ENCODE assay signal across 7 cellular contexts in the genomic region with DNA sequence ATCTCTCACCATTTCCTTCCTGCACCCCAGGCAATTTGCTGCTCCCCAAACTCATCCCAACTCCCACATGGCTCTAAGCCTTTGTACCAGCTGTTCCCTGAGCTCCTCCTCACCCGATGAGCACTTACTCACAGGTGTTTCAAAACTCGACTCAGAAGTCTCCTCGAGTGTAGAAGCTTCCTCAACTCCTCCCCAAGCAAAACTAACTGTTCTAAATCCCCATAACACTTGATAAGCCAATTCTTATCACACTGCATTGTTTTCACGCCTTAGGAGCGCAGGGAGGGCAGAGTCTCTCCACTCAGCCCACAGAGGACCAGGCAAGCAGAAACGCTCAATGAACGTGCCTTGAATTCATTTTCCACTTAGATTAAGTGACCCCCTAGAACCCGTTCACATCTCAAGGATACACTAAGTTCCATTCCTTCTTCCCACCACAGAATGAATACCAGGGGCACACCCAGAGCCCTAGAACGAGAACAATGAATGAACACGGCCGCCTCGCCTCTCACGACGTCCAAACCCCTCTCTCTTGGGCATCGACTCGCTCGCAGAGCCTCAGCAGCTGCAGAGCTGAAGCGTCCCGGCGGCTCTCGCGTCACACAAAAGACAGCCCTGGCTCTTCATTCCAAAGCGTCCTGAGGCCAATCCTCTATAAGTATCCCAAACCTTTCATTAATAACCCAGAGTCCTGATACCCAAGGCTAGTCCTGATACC. TPM values are rescaled to one million over a fixed set of nuclear protein-coding genes. Genes with fewer than 3 reads are reported as not detected.
DNase-seq lines count a peak whose midpoint lies in the region; ATAC-seq and TF ChIP-seq lines count a peak whose summit lies in the region.

No MANE protein-coding gene starts in this region.

- H3K4me1 ChIP-seq in thyroid gland: peaks cover 43 to 50% of the 10 kb centered on the region in 2 donors

- H3F3A ChIP-seq in neural cell (ENCODE audit: insufficient read depth, low read length, poor library complexity, severe bottlenecking): no peaks in the 10 kb centered on the region

- H3K9me2 ChIP-seq in neural cell (ENCODE audit: insufficient read depth, low read length): no peaks in the 10 kb centered on the region

- no peaks in the 10 kb centered on the region for H3K36me3 ChIP-seq in neural cell (ENCODE audit: insufficient read depth, low read length)
- H3K36me3 ChIP-seq in thyroid gland: no peaks in the 10 kb centered on the region

- H3K27ac ChIP-seq in neural cell (ENCODE audit: low read length) (peak overlapping the region; percentile 99), thyroid gland (peak overlapping the region; percentile 99 to 100 (median 99))

- H4K20me1 ChIP-seq in neural cell (ENCODE audit: insufficient read depth): peaks cover 7% of the 10 kb centered on the region

- TF ChIP-seq CTCF in fibroblast of mammary gland (conservative IDR thresholded peaks at IDR 0.05; ENCODE audit: control insufficient read depth, insufficient read depth, low read depth, low read length) (no peak), neural cell (IDR thresholded peaks at IDR 0.05; ENCODE audit: poor library complexity, severe bottlenecking) (no peak), thyroid gland (IDR thresholded peaks at IDR 0.05) (no peak)

- peak in 1 of 2 donors; percentile 34 for TF ChIP-seq POLR2A in thyroid gland (IDR thresholded peaks at IDR 0.05)

- intact Hi-C loops in thyroid gland (cut with DNase I): no loop called here

- peak overlapping the region; percentile 85 for H2AFZ ChIP-seq in neural cell (ENCODE audit: low read depth, low read length)

- TF ChIP-seq EP300 in neural cell (conservative IDR thresholded peaks at IDR 0.05; ENCODE audit: poor library complexity, severe bottlenecking): no peak

- 0% methylated on average over 23 of the region's 23 CpGs for WGBS in thyroid gland, 2 donors

- peaks cover 61% of the 10 kb centered on the region for H3K79me2 ChIP-seq in neural cell (replicated peaks; ENCODE audit: insufficient read depth, low read length)

- H3K9ac ChIP-seq in neural cell (ENCODE audit: low read length): peak overlapping the region; percentile 100

- no peak for TF ChIP-seq RAD21 in neural cell (conservative IDR thresholded peaks at IDR 0.05)

- H3K27me3 ChIP-seq in neural cell (ENCODE audit: insufficient read depth, low read depth, low read length): no peaks in the 10 kb centered on the region
- no peaks in the 10 kb centered on the region for H3K27me3 ChIP-seq in thyroid gland

- H3K4me3 ChIP-seq in fibroblast of mammary gland (ENCODE audit: control insufficient read depth, low read depth, low read length) (peak overlapping the region; percentile 94), neural cell (ENCODE audit: low read length) (peak overlapping the region; percentile 100), thyroid gland (replicated peaks in 1 of 3) (peak overlapping the region; percentile 84 to 100 (median 99))

- H3K4me2 ChIP-seq in neural cell (ENCODE audit: low read length): peak overlapping the region; percentile 99

- ATAC-seq in GM21515 (IDR thresholded peaks at IDR 0.05; ENCODE audit: unreplicated experiment) (peak; percentile 13), HG03108 (IDR thresholded peaks at IDR 0.05; ENCODE audit: unreplicated experiment) (no peak)

- H3K9me3 ChIP-seq in neural cell (ENCODE audit: low read length) (no peaks in the 10 kb centered on the region), thyroid gland (no peaks in the 10 kb centered on the region)

- DNase-seq in NCI-H510A treated with DMSO at 0.1 percent for 48 hours (lab: John Stamatoyannopoulos, UW) (peak; percentile 16), fibroblast of mammary gland (ENCODE audit: low read depth) (peak; percentile 62), thyroid gland (peak; percentile 46 to 49)
- peak; percentile 44 to 55 for DNase-seq in activated T-cell treated with anti-CD3 and anti-CD28 coated beads, Interleukin-2, amount 50 U/mL, for 48 hours

TF ChIP-seq in neural cell, 6 proteins besides CTCF, POLR2A, EP300 and RAD21:
- TF ChIP-seq MXI1 (conservative IDR thresholded peaks at IDR 0.05; ENCODE audit: poor library complexity, severe bottlenecking) (peak; percentile 42), POLR2AphosphoS5 (IDR thresholded peaks at IDR 0.05) (peak; percentile 8), EZH2 (IDR thresholded peaks at IDR 0.05; ENCODE audit: borderline replicate concordance, insufficient read depth, low read length, poor library complexity, severe bottlenecking) (no peak), TAF1 (IDR thresholded peaks at IDR 0.05; ENCODE audit: low read depth) (no peak), SMC3 (conservative IDR thresholded peaks at IDR 0.05; ENCODE audit: poor library complexity) (no peak)
- TF ChIP-seq, protein P1, sequence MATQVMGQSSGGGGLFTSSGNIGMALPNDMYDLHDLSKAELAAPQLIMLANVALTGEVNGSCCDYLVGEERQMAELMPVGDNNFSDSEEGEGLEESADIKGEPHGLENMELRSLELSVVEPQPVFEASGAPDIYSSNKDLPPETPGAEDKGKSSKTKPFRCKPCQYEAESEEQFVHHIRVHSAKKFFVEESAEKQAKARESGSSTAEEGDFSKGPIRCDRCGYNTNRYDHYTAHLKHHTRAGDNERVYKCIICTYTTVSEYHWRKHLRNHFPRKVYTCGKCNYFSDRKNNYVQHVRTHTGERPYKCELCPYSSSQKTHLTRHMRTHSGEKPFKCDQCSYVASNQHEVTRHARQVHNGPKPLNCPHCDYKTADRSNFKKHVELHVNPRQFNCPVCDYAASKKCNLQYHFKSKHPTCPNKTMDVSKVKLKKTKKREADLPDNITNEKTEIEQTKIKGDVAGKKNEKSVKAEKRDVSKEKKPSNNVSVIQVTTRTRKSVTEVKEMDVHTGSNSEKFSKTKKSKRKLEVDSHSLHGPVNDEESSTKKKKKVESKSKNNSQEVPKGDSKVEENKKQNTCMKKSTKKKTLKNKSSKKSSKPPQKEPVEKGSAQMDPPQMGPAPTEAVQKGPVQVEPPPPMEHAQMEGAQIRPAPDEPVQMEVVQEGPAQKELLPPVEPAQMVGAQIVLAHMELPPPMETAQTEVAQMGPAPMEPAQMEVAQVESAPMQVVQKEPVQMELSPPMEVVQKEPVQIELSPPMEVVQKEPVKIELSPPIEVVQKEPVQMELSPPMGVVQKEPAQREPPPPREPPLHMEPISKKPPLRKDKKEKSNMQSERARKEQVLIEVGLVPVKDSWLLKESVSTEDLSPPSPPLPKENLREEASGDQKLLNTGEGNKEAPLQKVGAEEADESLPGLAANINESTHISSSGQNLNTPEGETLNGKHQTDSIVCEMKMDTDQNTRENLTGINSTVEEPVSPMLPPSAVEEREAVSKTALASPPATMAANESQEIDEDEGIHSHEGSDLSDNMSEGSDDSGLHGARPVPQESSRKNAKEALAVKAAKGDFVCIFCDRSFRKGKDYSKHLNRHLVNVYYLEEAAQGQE (IDR thresholded peaks at IDR 0.05; ENCODE audit: borderline replicate concordance): peak; percentile 49

RNA-seq across cellular contexts. Expression of a gene that starts 1.2 kb away (rescaled TPM):
- polyA plus RNA-seq in neural cell: 212 and 215 TPM in 2 replicates
- 182 and 188 TPM in 2 replicates for polyA minus RNA-seq in neural cell
- total RNA-seq in thyroid gland: 100 to 1,000 TPM; 151 to 174 (median 163) TPM
